12 cellular contexts compared by ENCODE assay signal in the genomic region with DNA sequence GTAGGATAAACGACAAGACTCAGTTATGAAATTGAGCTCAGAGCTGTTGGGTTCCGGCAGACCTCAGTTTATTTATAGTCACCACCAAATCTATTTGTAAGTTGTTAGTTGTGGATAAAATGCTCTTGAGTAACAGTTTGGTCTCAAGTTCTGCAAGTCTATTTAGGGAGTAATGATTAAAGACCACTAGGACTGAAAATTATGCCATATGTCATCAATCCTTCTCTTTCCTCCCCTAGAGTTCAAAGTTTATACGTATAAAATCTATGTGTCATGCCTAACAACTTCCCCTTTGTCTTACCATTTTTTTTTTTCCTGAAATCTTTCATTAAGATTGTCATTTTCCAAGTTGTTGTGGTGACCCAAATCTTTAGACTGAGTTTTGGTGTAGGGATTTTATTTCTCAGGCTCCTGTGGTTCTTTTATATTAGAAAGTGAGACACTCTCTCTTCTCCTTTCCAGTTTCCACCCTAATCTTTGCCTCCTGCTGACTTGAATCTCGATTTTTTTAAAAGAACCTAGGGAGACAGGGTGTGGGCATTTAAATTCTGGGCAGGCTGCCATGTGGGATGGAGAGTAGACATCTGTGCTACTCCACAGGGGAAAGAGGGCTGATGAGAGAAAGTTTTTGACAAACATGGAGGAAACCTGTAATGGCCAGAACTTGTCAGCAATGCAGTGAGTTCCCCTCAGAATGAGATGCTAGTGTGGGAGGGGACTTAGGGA. TPM values are rescaled to one million over a fixed set of nuclear protein-coding genes. Genes with fewer than 3 reads are reported as not detected.
DNase-seq lines count a peak whose midpoint lies in the region; ATAC-seq, FAIRE-seq and TF ChIP-seq lines count a peak whose summit lies in the region.
"Had no signal": no experiment of that assay in that cellular context is flagged by ENCODE, and none has a peak within 500 bp of the region (broad histone marks: within the 10 kb centered on the region; RNA-seq: fewer than 3 reads in every experiment).

No MANE protein-coding gene starts in this region.

- FAIRE-seq in astrocyte (lab: Jason Lieb, UNC) = no peak

- H3K79me2 ChIP-seq in astrocyte (ENCODE audit: insufficient read depth, low read length) = no peaks in the 10 kb centered on the region

- H3K4me3 Mint-ChIP-seq in astrocyte (ENCODE audit: unreplicated experiment) = no peak overlapping the region
- H3K4me3 Mint-ChIP-seq in Caco-2 (ENCODE audit: unreplicated experiment) = no peak overlapping the region

- H3K9ac ChIP-seq in astrocyte (ENCODE audit: low read length) = no peak overlapping the region

- H3K4me1 Mint-ChIP-seq in astrocyte (ENCODE audit: low read depth, unreplicated experiment) (peaks cover 6% of the 10 kb centered on the region), Caco-2 (ENCODE audit: low read depth, unreplicated experiment) (no peaks in the 10 kb centered on the region)

- POLR2A ChIA-PET in Caco-2 (lab: Charles Lee) = no interaction called here

- H3K36me3 ChIP-seq in astrocyte (ENCODE audit: insufficient read depth, low read length) (no peaks in the 10 kb centered on the region), Caco-2 (ENCODE audit: control insufficient read depth, insufficient read depth, low read length) (no peaks in the 10 kb centered on the region)
- H3K36me3 ChIP-seq: prostate gland, uterus had no signal

- ATAC-seq in HG02623 (IDR thresholded peaks at IDR 0.05; ENCODE audit: unreplicated experiment) = no peak
- ATAC-seq in HG03565 (IDR thresholded peaks at IDR 0.05; ENCODE audit: unreplicated experiment) = no peak

- H3K4me2 ChIP-seq in astrocyte (ENCODE audit: low read length) = no peak overlapping the region

- TF ChIP-seq CTCF in astrocyte (IDR thresholded peaks at IDR 0.05; ENCODE audit: insufficient read depth, low read depth, low read length) (no peak), Caco-2 (IDR thresholded peaks at IDR 0.05; ENCODE audit: insufficient read depth in 1 of 2, low read depth in 1 of 2, low read length in 1 of 2, severe bottlenecking in 1 of 2, unreplicated experiment in 1 of 2) (no peak)

- H3K9me3 ChIP-seq in astrocyte (ENCODE audit: insufficient read depth, low read depth, low read length) = no peaks in the 10 kb centered on the region
- H3K9me3 ChIP-seq in Caco-2 = no peaks in the 10 kb centered on the region
- H3K9me3 ChIP-seq: prostate gland, uterus had no signal

- intact Hi-C loops in Caco-2 (cut with micrococcal nuclease; ENCODE audit: unreplicated experiment) = no loop called here

- no peak overlapping the region for H3K27ac Mint-ChIP-seq in astrocyte (ENCODE audit: unreplicated experiment)
- H3K27ac Mint-ChIP-seq in Caco-2 (ENCODE audit: unreplicated experiment) = no peak overlapping the region

- BruUV-seq in Caco-2 (replicated peaks; lab: Mats Ljungman, UMichigan) = no TSS peak

- H3K27ac ChIP-seq in astrocyte (ENCODE audit: low read depth, low read length) = no peak overlapping the region
- H3K27ac ChIP-seq: prostate gland had no signal

- H3K36me3 Mint-ChIP-seq in astrocyte (ENCODE audit: low read depth, unreplicated experiment) = no peaks in the 10 kb centered on the region
- H3K36me3 Mint-ChIP-seq in Caco-2 (ENCODE audit: insufficient read depth, unreplicated experiment) = peaks cover 4% of the 10 kb centered on the region

- CTCF ChIA-PET in Caco-2 (lab: Charles Lee) = no interaction called here

- no peak overlapping the region for H3K4me3 ChIP-seq in astrocyte (ENCODE audit: insufficient read depth, low read depth, low read length)
- H3K4me3 ChIP-seq in Caco-2 (ENCODE audit: low read depth, low read length) = no peak overlapping the region
- H3K4me3 ChIP-seq: prostate gland, uterus had no signal

- DNase-seq in NCI-H2107 treated with DMSO at 0.1 percent for 48 hours (lab: John Stamatoyannopoulos, UW; ENCODE audit: unreplicated experiment) (peak; percentile 10), NCI-H2107 (lab: John Stamatoyannopoulos, UW) (no peak), NCI-H2227 (lab: John Stamatoyannopoulos, UW; ENCODE audit: unreplicated experiment) (peak; percentile 34), astrocyte (ENCODE audit: low read depth) (peak; percentile 12), stromal cell of bone marrow (ENCODE audit: low read depth) (peak; percentile 40), Caco-2 (no peak)
- DNase-seq: effector memory CD4-positive, alpha-beta T cell; islet precursor cell had no signal

- H3K27me3 ChIP-seq in astrocyte (ENCODE audit: insufficient read depth, low read length) = peaks cover 3% of the 10 kb centered on the region
- no peaks in the 10 kb centered on the region for H3K27me3 ChIP-seq in Caco-2 (replicated peaks; ENCODE audit: control insufficient read depth, insufficient read depth, low read length)
- H3K27me3 ChIP-seq: uterus had no signal

- H3K4me1 ChIP-seq in astrocyte (ENCODE audit: insufficient read depth, low read length) (no peaks in the 10 kb centered on the region), Caco-2 (no peaks in the 10 kb centered on the region)
- H3K4me1 ChIP-seq: prostate gland, uterus had no signal

- no peak overlapping the region for H2AFZ ChIP-seq in astrocyte (ENCODE audit: low read depth, low read length)

- H4K20me1 ChIP-seq in astrocyte (ENCODE audit: insufficient read depth, low read length) = no peaks in the 10 kb centered on the region

- H3K9me3 Mint-ChIP-seq in astrocyte (ENCODE audit: unreplicated experiment) (no peaks in the 10 kb centered on the region), Caco-2 (ENCODE audit: unreplicated experiment) (no peaks in the 10 kb centered on the region)

- peaks cover 16% of the 10 kb centered on the region for H3K27me3 Mint-ChIP-seq in astrocyte (ENCODE audit: low read depth, unreplicated experiment)
- no peaks in the 10 kb centered on the region for H3K27me3 Mint-ChIP-seq in Caco-2 (ENCODE audit: insufficient read depth, unreplicated experiment)

RNA-seq across cellular contexts. Expression of a gene that starts 51.0 kb away (rescaled TPM):
- 0.50 and 0.86 TPM in 2 replicates for total RNA-seq in astrocyte
- total RNA-seq in Caco-2 (2022) = 34.6 and 37.9 TPM in 2 replicates

Comparison
In these comparisons a context has a peak if more than half of its experiments do, and no peak if none do; other contexts are left out.
1. DNase-seq: peak in NCI-H2107 treated with DMSO at 0.1 percent for 48 hours (single experiment), NCI-H2227 (single experiment), astrocyte (single experiment) and stromal cell of bone marrow (single experiment); none in NCI-H2107 (single experiment) and Caco-2 (0 of 2).
2. RNA of a gene that starts 51.0 kb away (total RNA-seq): 34.6 to 37.9 TPM in Caco-2; 0.50 to 0.86 TPM in astrocyte; every median in the first group is over 10 times any median in the second.